Comparison of ENCODE assay signal across 22 cellular contexts in the genomic region with DNA sequence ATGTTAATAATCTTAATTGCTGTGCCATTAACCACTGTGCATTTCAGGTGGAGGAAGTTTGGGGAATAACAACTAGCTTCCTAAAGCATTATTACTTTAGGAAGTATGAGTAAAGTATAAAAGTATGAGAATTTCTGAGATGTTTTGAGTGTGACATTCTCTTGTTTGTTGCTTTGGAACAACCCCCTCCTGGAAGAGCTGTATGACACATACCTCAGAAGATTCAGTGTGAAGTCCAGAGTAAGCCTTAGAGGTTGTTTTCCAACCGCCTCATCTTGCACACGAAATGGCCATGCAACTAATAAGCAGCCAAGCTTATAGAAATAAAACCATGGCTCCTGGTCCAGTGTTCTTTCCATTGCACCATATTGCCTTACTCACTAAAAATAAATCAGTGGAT.
DNase-seq lines count a peak whose midpoint lies in the region; ATAC-seq and TF ChIP-seq lines count a peak whose summit lies in the region.
"Had no signal": no experiment of that assay in that cellular context is flagged by ENCODE, and none has a peak within 500 bp of the region (broad histone marks: within the 10 kb centered on the region; RNA-seq: fewer than 3 reads in every experiment).

No MANE protein-coding gene starts in this region.

- no peak for ATAC-seq in GM19397 (IDR thresholded peaks at IDR 0.05; ENCODE audit: unreplicated experiment)
- ATAC-seq: activated CD8-positive, alpha-beta T cell treated with anti-CD3 and anti-CD28 coated beads for 36 hours; activated T-helper 17 cell treated with anti-CD3 and anti-CD28 coated beads, Interleukin-2, amount 50 U/mL, for 72 hours; heart left ventricle; T-cell had no signal

- peak; percentile 82 for DNase-seq in AG08395 (ENCODE audit: low spot score)
- peak; percentile 57 for DNase-seq in HS-5 (ENCODE audit: low read depth)
- peak; percentile 63 for DNase-seq in astrocyte of the spinal cord (ENCODE audit: low read depth, low spot score)
- peak; percentile 68 for DNase-seq in hepatic stellate cell (ENCODE audit: low spot score)
- DNase-seq in NCI-H774 (lab: John Stamatoyannopoulos, UW) = no peak
- no peak for DNase-seq in hippocampal formation (lab: John Stamatoyannopoulos, UW)
- no peak for DNase-seq in Ammon's horn (ENCODE audit: low spot score)
- DNase-seq: ACHN; activated CD8-positive, alpha-beta T cell treated with anti-CD3 and anti-CD28 coated beads for 36 hours; Calu3; cerebellar nuclear complex; GDM1; H7; heart left ventricle; NCI-H1048; NCI-H2171; RPMI8226; stimulated activated CD4-positive, alpha-beta T cell treated with anti-CD3 and anti-CD28 coated beads, Interleukin-2, amount 100 ng/mL, for 24 hours; T-cell had no signal

- TF ChIP-seq CTCF in astrocyte of the spinal cord (IDR thresholded peaks at IDR 0.05; ENCODE audit: low read depth, low read length) = no peak

- in situ Hi-C loops in astrocyte of the spinal cord (cut with HindIII; ENCODE audit: low sequenced_read_pairs) = no loop called here

- no peak overlapping the region for H3K4me3 ChIP-seq in astrocyte of the spinal cord (ENCODE audit: low read depth, low read length)
- H3K4me3 ChIP-seq: heart left ventricle, right atrium auricular region had no signal

Comparison
In these comparisons a context has a peak if more than half of its experiments do, and no peak if none do; other contexts are left out.
1. DNase-seq: peak in AG08395 (single experiment), HS-5 (single experiment), astrocyte of the spinal cord (single experiment) and hepatic stellate cell (single experiment); none in NCI-H774 (single experiment), hippocampal formation (0 of 2) and Ammon's horn (single experiment).